ENCODE assay signal across 8 cellular contexts in the genomic region with DNA sequence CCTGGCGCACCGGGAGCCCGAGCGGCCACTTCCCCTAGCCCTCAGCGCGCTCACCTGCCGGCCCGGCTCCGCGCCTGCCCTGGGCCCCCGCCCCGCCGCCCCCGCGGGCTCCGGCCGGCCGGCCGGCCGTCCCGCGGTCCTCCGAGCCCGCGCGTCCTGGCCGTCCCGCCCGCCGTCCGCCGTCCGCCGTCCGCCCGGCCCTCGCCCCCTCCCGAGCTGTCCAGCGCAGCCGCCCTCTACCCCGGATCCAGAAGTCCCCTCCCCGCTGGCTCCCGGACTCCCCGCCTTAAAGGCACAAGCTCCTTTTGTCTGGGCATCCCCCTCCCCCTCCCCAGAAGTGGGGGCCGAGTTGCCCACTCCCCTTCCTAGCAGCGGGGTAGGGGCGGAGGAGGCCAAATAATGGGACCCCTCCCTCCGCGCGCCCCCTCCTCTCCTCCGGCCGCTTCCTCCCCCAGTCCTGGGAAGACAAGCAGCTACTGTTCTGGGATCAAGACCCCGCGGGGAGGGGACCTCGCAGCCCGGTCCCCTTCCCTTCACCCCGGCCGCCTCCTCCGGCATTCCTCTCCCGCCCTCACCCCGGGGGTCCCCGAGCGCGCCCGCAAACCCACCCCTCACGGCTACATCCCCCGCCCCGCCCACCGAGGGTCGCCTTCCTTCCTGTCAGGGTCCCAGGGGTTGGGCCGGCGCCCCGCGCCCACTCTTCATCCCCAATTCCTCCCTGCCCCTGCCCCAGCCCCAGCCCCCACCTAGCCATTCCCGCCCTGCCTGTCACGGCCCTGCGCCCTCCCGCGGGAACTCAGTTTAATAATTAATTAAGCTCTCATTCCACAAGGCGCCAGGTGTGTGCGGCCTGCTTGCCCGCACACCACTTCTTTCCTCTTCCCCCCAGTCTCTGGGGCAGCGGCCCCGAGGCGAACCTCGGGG. TPM values are rescaled to one million over a fixed set of nuclear protein-coding genes. Genes with fewer than 3 reads are reported as not detected.
A peak's percentile ranks its signal among the peaks of the same experiment; 100 is the strongest.
DNase-seq lines count a peak whose midpoint lies in the region; ATAC-seq and TF ChIP-seq lines count a peak whose summit lies in the region.

ADCY6 (minus strand) TSS at position 238 of the 924 bp plus-strand sequence. CDS start 5,655 bp downstream, outside the sequence.

- H3K9me3 ChIP-seq in MG63 = no peaks in the 10 kb centered on the region

- H3K36me3 ChIP-seq in MG63 = no peaks in the 10 kb centered on the region

- DNase-seq in stimulated activated naive CD8-positive, alpha-beta T cell treated with anti-CD3 and anti-CD28 coated beads, Interleukin-15, Interleukin-2, amounts not matched to agents 100 U/mL and 50 U/mL, for 24 hours = no peak
- DNase-seq in MG63 (peak; percentile 79), globus pallidus (ENCODE audit: low spot score) (peak; percentile 57), nephron progenitor cell (peak; percentile 81), SIG-M5 treated with dmso at 0.1 percent for 504 hours (lab: John Stamatoyannopoulos, UW; ENCODE audit: unreplicated experiment) (no peak), cortex of kidney (lab: John Stamatoyannopoulos, UW) (no peak)
- DNase-seq in activated naive CD4-positive, alpha-beta T cell treated with anti-CD3 and anti-CD28 coated beads, Interleukin-2, amount 50 U/mL, for 72 hours (ENCODE audit: low spot score in 2 of 2) = no peak

- no peaks in the 10 kb centered on the region for H3K9me3 Mint-ChIP-seq in stimulated activated naive CD8-positive, alpha-beta T cell treated with anti-CD3 and anti-CD28 coated beads, Interleukin-15, Interleukin-2, amounts not matched to agents 100 ng/mL and 50 ng/mL, for 24 hours
- no peaks in the 10 kb centered on the region for H3K9me3 Mint-ChIP-seq in activated naive CD4-positive, alpha-beta T cell treated with anti-CD3 and anti-CD28 coated beads, Interleukin-2, amount 50 U/mL, for 72 hours
- no peaks in the 10 kb centered on the region for H3K9me3 Mint-ChIP-seq in nephron progenitor cell

- no peak within 1 kb of the TSS for H3K27ac Mint-ChIP-seq in stimulated activated naive CD8-positive, alpha-beta T cell treated with anti-CD3 and anti-CD28 coated beads, Interleukin-15, Interleukin-2, amounts not matched to agents 100 ng/mL and 50 ng/mL, for 24 hours
- no peak within 1 kb of the TSS for H3K27ac Mint-ChIP-seq in activated naive CD4-positive, alpha-beta T cell treated with anti-CD3 and anti-CD28 coated beads, Interleukin-2, amount 50 U/mL, for 72 hours
- no peak within 1 kb of the TSS for H3K27ac Mint-ChIP-seq in nephron progenitor cell

- ATAC-seq in stimulated activated naive CD8-positive, alpha-beta T cell treated with anti-CD3 and anti-CD28 coated beads, Interleukin-15, Interleukin-2, amounts not matched to agents 100 U/mL and 50 U/mL, for 24 hours = no peak
- ATAC-seq in activated naive CD4-positive, alpha-beta T cell treated with anti-CD3 and anti-CD28 coated beads, Interleukin-2, amount 50 U/mL, for 72 hours = peak; percentile 36 to 38

- H3K4me1 Mint-ChIP-seq in stimulated activated naive CD8-positive, alpha-beta T cell treated with anti-CD3 and anti-CD28 coated beads, Interleukin-15, Interleukin-2, amounts not matched to agents 100 ng/mL and 50 ng/mL, for 24 hours (ENCODE audit: low read depth) = peaks cover 4% of the 10 kb centered on the region
- peaks cover 45% of the 10 kb centered on the region for H3K4me1 Mint-ChIP-seq in nephron progenitor cell

- H3K36me3 Mint-ChIP-seq in stimulated activated naive CD8-positive, alpha-beta T cell treated with anti-CD3 and anti-CD28 coated beads, Interleukin-15, Interleukin-2, amounts not matched to agents 100 ng/mL and 50 ng/mL, for 24 hours (ENCODE audit: low read depth) = no peaks in the 10 kb centered on the region
- no peaks in the 10 kb centered on the region for H3K36me3 Mint-ChIP-seq in activated naive CD4-positive, alpha-beta T cell treated with anti-CD3 and anti-CD28 coated beads, Interleukin-2, amount 50 U/mL, for 72 hours
- H3K36me3 Mint-ChIP-seq in nephron progenitor cell (ENCODE audit: low read depth) = no peaks in the 10 kb centered on the region

- no peaks in the 10 kb centered on the region for H3K27me3 ChIP-seq in MG63

- TF ChIP-seq CTCF in nephron progenitor cell (IDR thresholded peaks at IDR 0.05) = no peak

- peak within 1 kb of the TSS; percentile 76 for H3K4me3 ChIP-seq in MG63

- peaks cover 44% of the 10 kb centered on the region for H3K27me3 Mint-ChIP-seq in stimulated activated naive CD8-positive, alpha-beta T cell treated with anti-CD3 and anti-CD28 coated beads, Interleukin-15, Interleukin-2, amounts not matched to agents 100 ng/mL and 50 ng/mL, for 24 hours
- H3K27me3 Mint-ChIP-seq in nephron progenitor cell (ENCODE audit: low read depth, poor library complexity) = peaks cover 12% of the 10 kb centered on the region

- H3K4me3 Mint-ChIP-seq in stimulated activated naive CD8-positive, alpha-beta T cell treated with anti-CD3 and anti-CD28 coated beads, Interleukin-15, Interleukin-2, amounts not matched to agents 100 ng/mL and 50 ng/mL, for 24 hours = peak within 1 kb of the TSS; percentile 62
- peak within 1 kb of the TSS; percentile 95 for H3K4me3 Mint-ChIP-seq in nephron progenitor cell

RNA-seq across cellular contexts. Expression of gene ADCY6, which starts in this region (rescaled TPM):
- 30.4 and 40.0 TPM in 2 replicates for total RNA-seq in MG63 (2014; rRNA removed; shearing (Covaris generic); ENCODE audit: low replicate concordance)
- total RNA-seq in activated naive CD4-positive, alpha-beta T cell treated with anti-CD3 and anti-CD28 coated beads, Interleukin-2, amount 50 U/mL, for 72 hours = under 1 TPM; 0.23 to 0.41 TPM

Comparison
In these comparisons a context has a peak if more than half of its experiments do, and no peak if none do; other contexts are left out.
1. RNA of gene ADCY6 (total RNA-seq): 30.4 to 40.0 TPM in MG63; 0.23 to 0.41 TPM in activated naive CD4-positive, alpha-beta T cell treated with anti-CD3 and anti-CD28 coated beads, Interleukin-2, amount 50 U/mL, for 72 hours; every median in the first group is over 10 times any median in the second.
2. Peak in ATAC-seq in activated naive CD4-positive, alpha-beta T cell treated with anti-CD3 and anti-CD28 coated beads, Interleukin-2, amount 50 U/mL, for 72 hours; RNA of the gene not detected or under 1 TPM.
3. DNase-seq: peak in MG63 (single experiment), globus pallidus (single experiment) and nephron progenitor cell (single experiment); none in stimulated activated naive CD8-positive, alpha-beta T cell treated with anti-CD3 and anti-CD28 coated beads, Interleukin-15, Interleukin-2, amounts not matched to agents 100 U/mL and 50 U/mL, for 24 hours (single experiment), activated naive CD4-positive, alpha-beta T cell treated with anti-CD3 and anti-CD28 coated beads, Interleukin-2, amount 50 U/mL, for 72 hours (0 of 2), SIG-M5 treated with dmso at 0.1 percent for 504 hours (single experiment) and cortex of kidney (single experiment).